9 cellular contexts compared by ENCODE assay signal in the genomic region with DNA sequence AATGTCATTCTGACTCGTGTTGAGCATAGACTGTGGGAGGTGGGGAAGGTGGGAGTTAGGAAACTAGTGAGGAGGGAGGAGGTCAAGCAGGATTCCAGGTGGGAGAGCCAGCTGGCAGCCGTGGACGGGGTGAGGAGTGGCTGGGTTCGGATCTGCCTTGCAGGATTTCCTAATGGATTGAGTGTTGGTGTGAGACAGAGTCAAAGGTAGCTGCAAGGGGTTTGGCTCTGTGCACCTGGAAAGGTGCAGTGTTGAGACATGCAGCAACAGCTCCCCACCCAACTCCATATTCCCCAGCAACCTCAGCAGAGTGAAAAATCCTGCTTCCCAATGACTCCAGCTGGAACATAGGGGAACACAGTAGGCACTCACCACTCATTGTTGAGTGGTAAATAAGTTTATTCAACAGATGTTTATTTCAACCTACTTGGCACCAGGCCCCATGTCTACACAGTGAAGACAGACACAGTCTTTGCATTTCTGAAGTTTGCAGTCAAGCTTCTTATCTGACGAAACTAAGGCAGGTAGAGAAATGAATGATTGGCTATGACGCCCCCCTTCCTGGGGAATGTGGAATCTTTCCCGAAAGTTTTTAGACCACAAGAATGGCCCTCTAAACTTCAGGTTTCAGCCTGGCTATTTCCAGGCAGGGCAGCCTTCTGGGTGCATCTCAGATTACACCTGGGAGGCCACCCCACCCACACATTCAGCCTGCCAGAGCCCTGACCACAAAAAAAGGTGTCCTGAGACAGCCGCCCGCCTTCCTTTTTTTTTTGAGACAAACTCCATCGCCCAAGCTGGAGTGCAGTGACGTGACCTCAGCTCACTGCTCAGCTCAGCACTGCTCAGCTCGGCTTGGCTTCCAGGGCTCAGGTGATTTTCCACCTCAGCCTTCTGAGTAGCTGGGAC. TPM values are rescaled to one million over a fixed set of nuclear protein-coding genes. Genes with fewer than 3 reads are reported as not detected.
DNase-seq lines count a peak whose midpoint lies in the region; TF ChIP-seq lines count a peak whose summit lies in the region.
"Had no signal": no experiment of that assay in that cellular context is flagged by ENCODE, and none has a peak within 500 bp of the region (broad histone marks: within the 10 kb centered on the region; RNA-seq: fewer than 3 reads in every experiment).

No MANE protein-coding gene starts in this region.

- H3K9me3 ChIP-seq in esophagus squamous epithelium, result no peaks in the 10 kb centered on the region
- no peaks in the 10 kb centered on the region for H3K9me3 ChIP-seq in smooth muscle cell (replicated peaks; ENCODE audit: low read depth)
- H3K9me3 ChIP-seq in colonic mucosa, result no peaks in the 10 kb centered on the region

- no peaks in the 10 kb centered on the region for H3K27me3 ChIP-seq in KMS-11 (ENCODE audit: insufficient read depth, low read depth)
- H3K27me3 ChIP-seq in esophagus squamous epithelium, result no peaks in the 10 kb centered on the region
- no peaks in the 10 kb centered on the region for H3K27me3 ChIP-seq in smooth muscle cell (ENCODE audit: low read depth)
- H3K27me3 ChIP-seq in colonic mucosa, result no peaks in the 10 kb centered on the region

- H2AFZ ChIP-seq in KMS-11 (ENCODE audit: low read depth) (peak overlapping the region; percentile 47; the same call in 1 of the 2 replicates), smooth muscle cell (ENCODE audit: low read depth) (no peak overlapping the region)

- no peak for TF ChIP-seq POLR2A in esophagus squamous epithelium (IDR thresholded peaks at IDR 0.05)

- peaks cover under 1% of the 10 kb centered on the region for H3F3A ChIP-seq in smooth muscle cell (ENCODE audit: low read depth)

- intact Hi-C loops in esophagus squamous epithelium (cut with DNase I), result no loop called here
- intact Hi-C loops in head of caudate nucleus (cut with DNase I), result no loop called here
- intact Hi-C loops in colonic mucosa (cut with DNase I), result no loop called here

- H3K4me1 ChIP-seq in KMS-11 (ENCODE audit: low read depth, poor library complexity, severe bottlenecking) (peaks cover 30% of the 10 kb centered on the region), esophagus squamous epithelium (peaks cover 14 to 78% (median 24%) of the 10 kb centered on the region in 3 donors), smooth muscle cell (ENCODE audit: low read depth) (peaks cover 18% of the 10 kb centered on the region), colonic mucosa (peaks cover under 1% of the 10 kb centered on the region)

- DNase-seq in DMS53 (lab: John Stamatoyannopoulos, UW) (peak; percentile 51), DMS53 treated with DMSO at 0.1 percent for 48 hours (lab: John Stamatoyannopoulos, UW; ENCODE audit: unreplicated experiment) (no peak), esophagus squamous epithelium (lab: John Stamatoyannopoulos, UW) (no peak), smooth muscle cell (lab: John Stamatoyannopoulos, UW; ENCODE audit: unreplicated experiment) (no peak), SIG-M5 (lab: John Stamatoyannopoulos, UW) (no peak), head of caudate nucleus (no peak), colonic mucosa (no peak)
- DNase-seq: Right ventricle myocardium superior had no signal

- H3K36me3 ChIP-seq in KMS-11 (ENCODE audit: insufficient read depth) (no peaks in the 10 kb centered on the region), esophagus squamous epithelium (no peaks in the 10 kb centered on the region), smooth muscle cell (ENCODE audit: low read depth) (no peaks in the 10 kb centered on the region), colonic mucosa (no peaks in the 10 kb centered on the region)

- 34 to 46% methylated on average over 12 of the region's 12 CpGs for WGBS in esophagus squamous epithelium, 2 donors
- WGBS in smooth muscle cell (ENCODE audit: low lambda C conversion rate), result 58% methylated on average over 12 of the region's 12 CpGs

- H3K4me2 ChIP-seq in KMS-11 (peak overlapping the region; percentile 73), smooth muscle cell (no peak overlapping the region)

- peak overlapping the region; percentile 15; the same call in 1 of the 2 replicates for H3K9ac ChIP-seq in KMS-11
- no peak overlapping the region for H3K9ac ChIP-seq in smooth muscle cell (ENCODE audit: low read depth)
- H3K9ac ChIP-seq in colonic mucosa (ENCODE audit: low read depth in 2 of 2, low read length in 2 of 2), result no peak overlapping the region

- H3K79me2 ChIP-seq in KMS-11 (ENCODE audit: insufficient read depth, low read depth), result no peaks in the 10 kb centered on the region
- no peaks in the 10 kb centered on the region for H3K79me2 ChIP-seq in smooth muscle cell (ENCODE audit: low read depth)

- H4K20me1 ChIP-seq in KMS-11 (ENCODE audit: insufficient read depth) (no peaks in the 10 kb centered on the region), smooth muscle cell (ENCODE audit: low read depth) (no peaks in the 10 kb centered on the region)

- H3K4me3 ChIP-seq in KMS-11 (IDR thresholded peaks at IDR 0.05; ENCODE audit: insufficient read depth, low read depth, low read length), result no peak overlapping the region
- no peak overlapping the region for H3K4me3 ChIP-seq in esophagus squamous epithelium
- no peak overlapping the region for H3K4me3 ChIP-seq in smooth muscle cell
- H3K4me3 ChIP-seq in colonic mucosa, result no peak overlapping the region

- TF ChIP-seq CTCF in KMS-11 (conservative IDR thresholded peaks at IDR 0.05; ENCODE audit: low read depth, low read length) (no peak), esophagus squamous epithelium (IDR thresholded peaks at IDR 0.05) (peak in 1 of 6 experiments; percentile 6), smooth muscle cell (IDR thresholded peaks at IDR 0.05; ENCODE audit: borderline replicate concordance, insufficient read depth, poor library complexity, severe bottlenecking) (no peak), colonic mucosa (IDR thresholded peaks at IDR 0.05) (no peak)

- peak overlapping the region; percentile 24; the same call in 1 of the 2 replicates for H3K27ac ChIP-seq in KMS-11
- H3K27ac ChIP-seq in esophagus squamous epithelium, result peak overlapping the region; percentile 83 to 88 (median 88)
- H3K27ac ChIP-seq in smooth muscle cell (ENCODE audit: low read depth), result peak overlapping the region; percentile 84
- no peak overlapping the region for H3K27ac ChIP-seq in colonic mucosa

RNA-seq across cellular contexts. Expression of a gene that starts 37.9 kb away (rescaled TPM):
- total RNA-seq in esophagus squamous epithelium, result 10 to 100 TPM; 13.9 to 61.7 (median 29.2) TPM
- total RNA-seq in smooth muscle cell, result 6.5 and 7.8 TPM in 2 replicates
- 5.2 and 21.9 TPM in 2 replicates for polyA plus RNA-seq in smooth muscle cell
- 100 to 1,000 TPM; 107 to 123 TPM for total RNA-seq in colonic mucosa
